8 cellular contexts compared by ENCODE assay signal in the genomic region with DNA sequence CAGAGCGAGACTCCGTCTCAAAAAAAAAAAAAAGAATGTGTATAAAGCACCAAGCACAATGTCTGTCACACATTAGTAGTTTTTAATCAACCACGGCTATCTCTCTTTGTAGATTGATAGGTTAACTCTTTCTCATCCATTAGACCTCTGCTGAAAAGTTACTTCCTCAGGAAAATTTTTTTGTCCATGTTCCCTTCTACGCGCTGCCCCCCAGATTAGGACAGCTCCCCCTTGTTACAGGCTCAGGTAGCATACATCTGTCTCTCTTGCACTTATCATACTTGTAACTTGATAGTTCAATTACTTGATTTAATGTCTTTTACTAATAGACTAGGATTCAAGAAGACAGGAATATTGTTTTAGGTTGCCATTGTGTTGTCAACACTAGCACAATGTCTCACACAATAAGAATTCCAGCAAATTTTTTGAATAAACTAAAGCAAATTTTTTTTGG. TPM values are rescaled to one million over a fixed set of nuclear protein-coding genes. Genes with fewer than 3 reads are reported as not detected.
DNase-seq lines count a peak whose midpoint lies in the region; ATAC-seq and TF ChIP-seq lines count a peak whose summit lies in the region.

No MANE protein-coding gene starts in this region.

- no peak overlapping the region for H2BK120ac ChIP-seq in mesendoderm (ENCODE audit: low read depth, low read length)

- no peak overlapping the region for H3K4ac ChIP-seq in mesendoderm (ENCODE audit: low read depth, low read length)

- H3K36me3 ChIP-seq in HUES48 (ENCODE audit: control insufficient read depth, insufficient read depth, low read length) (peaks cover 28% of the 10 kb centered on the region), adipocyte (ENCODE audit: control insufficient read depth, insufficient read depth, low read length, severe bottlenecking) (peaks cover 19% of the 10 kb centered on the region), mesendoderm (ENCODE audit: control insufficient read depth, insufficient read depth, low read length) (peaks cover 3% of the 10 kb centered on the region), upper lobe of right lung (peaks cover 8% of the 10 kb centered on the region), aorta (ENCODE audit: control insufficient read depth in 1 of 2, insufficient read depth in 2 of 2, low read length in 1 of 2) (peaks cover 0 to 2% of the 10 kb centered on the region in 2 donors)

- no peaks in the 10 kb centered on the region for H3K9me3 ChIP-seq in HUES48 (ENCODE audit: control insufficient read depth, insufficient read depth, low read length)
- H3K9me3 ChIP-seq in adipocyte (ENCODE audit: control insufficient read depth, low read length) = no peaks in the 10 kb centered on the region
- no peaks in the 10 kb centered on the region for H3K9me3 ChIP-seq in upper lobe of right lung
- H3K9me3 ChIP-seq in aorta (ENCODE audit: control insufficient read depth, low read length) = no peaks in the 10 kb centered on the region

- no peak for ATAC-seq in upper lobe of right lung
- ATAC-seq in aorta (ENCODE audit: low FRiP score) = no peak

- peak overlapping the region; percentile 92 for H3K4me3 ChIP-seq in HUES48 (ENCODE audit: low read depth, low read length)
- peak overlapping the region; percentile 89 for H3K4me3 ChIP-seq in adipocyte (ENCODE audit: low read length)
- H3K4me3 ChIP-seq in mesendoderm (ENCODE audit: low read length) = no peak overlapping the region
- no peak overlapping the region for H3K4me3 ChIP-seq in upper lobe of right lung
- H3K4me3 ChIP-seq in aorta (ENCODE audit: low read length in 2 of 2) = no peak overlapping the region

- H3K9ac ChIP-seq in HUES48 (ENCODE audit: low read depth, low read length) (no peak overlapping the region), adipocyte (ENCODE audit: low read length) (peak overlapping the region; percentile 93), mesendoderm (ENCODE audit: low read length) (peak overlapping the region; percentile 21)

- WGBS in mesendoderm (ENCODE audit: extremely low coverage, insufficient coverage, low lambda C conversion rate) = no CpG with 5 or more reads among the region's 5 CpGs
- WGBS in aorta, 2 donors = 59 to 61% methylated on average over 3 to 5 of the region's 5 CpGs

- H4K8ac ChIP-seq in mesendoderm (ENCODE audit: low read depth, low read length) = no peak overlapping the region

- H2BK15ac ChIP-seq in mesendoderm (replicated peaks; ENCODE audit: low read depth) = no peak overlapping the region

- H3K79me1 ChIP-seq in mesendoderm (ENCODE audit: low read length) = peaks cover 22% of the 10 kb centered on the region

- TF ChIP-seq CTCF in C4-2B (conservative IDR thresholded peaks at IDR 0.05) (no peak), upper lobe of right lung (IDR thresholded peaks at IDR 0.05) (no peak)

- intact Hi-C loops in upper lobe of right lung (cut with DNase I) (no loop called here), aorta (cut with DNase I) (loop anchor here (5.0 to 10.0 kb wide), 3 partner anchors 280 to 880 kb away; a partner anchor contains a TSS)

- DNase-seq in adipocyte (ENCODE audit: low read depth) (no peak), mesendoderm (no peak), NCI-H510A (lab: John Stamatoyannopoulos, UW) (no peak), upper lobe of right lung (no peak), aorta (no peak), dedifferentiated amniotic fluid mesenchymal stem cell (ENCODE audit: extremely low spot score) (no peak)

- no peak overlapping the region for H3K56ac ChIP-seq in mesendoderm (ENCODE audit: low read length)

- H3K4me2 ChIP-seq in mesendoderm (ENCODE audit: low read length) = peak overlapping the region; percentile 31

- H3K4me1 ChIP-seq in HUES48 (ENCODE audit: control insufficient read depth, insufficient read depth, low read length) (peaks cover 3% of the 10 kb centered on the region; the same call in 1 of the 2 replicates), adipocyte (ENCODE audit: control insufficient read depth, insufficient read depth, low read length) (peaks cover 42% of the 10 kb centered on the region), mesendoderm (ENCODE audit: control insufficient read depth, low read depth, low read length) (no peaks in the 10 kb centered on the region), upper lobe of right lung (peaks cover 7% of the 10 kb centered on the region), aorta (ENCODE audit: control insufficient read depth in 1 of 2, insufficient read depth in 2 of 2, low read length in 2 of 2) (peaks cover 0 to 4% of the 10 kb centered on the region in 2 donors)

- H2AK5ac ChIP-seq in mesendoderm (ENCODE audit: low read length) = no peak overlapping the region

- peak overlapping the region; percentile 85; the same call in 1 of the 2 replicates for H3K27ac ChIP-seq in C4-2B
- H3K27ac ChIP-seq in HUES48 (ENCODE audit: low read depth, low read length) = no peak overlapping the region
- H3K27ac ChIP-seq in mesendoderm (ENCODE audit: low read depth, low read length) = no peak overlapping the region
- no peak overlapping the region for H3K27ac ChIP-seq in upper lobe of right lung
- no peak overlapping the region for H3K27ac ChIP-seq in aorta (ENCODE audit: low read depth in 1 of 2, low read length in 2 of 2)

- H3K18ac ChIP-seq in mesendoderm (ENCODE audit: low read length) = no peak overlapping the region

- H3K23ac ChIP-seq in mesendoderm (ENCODE audit: low read length) = no peak overlapping the region

- H3K27me3 ChIP-seq in HUES48 (ENCODE audit: control insufficient read depth, insufficient read depth, low read length) = no peaks in the 10 kb centered on the region
- H3K27me3 ChIP-seq in adipocyte (replicated peaks; ENCODE audit: control insufficient read depth, insufficient read depth, low read length) = no peaks in the 10 kb centered on the region
- no peaks in the 10 kb centered on the region for H3K27me3 ChIP-seq in mesendoderm (ENCODE audit: insufficient read depth, low read length, poor library complexity)
- no peaks in the 10 kb centered on the region for H3K27me3 ChIP-seq in upper lobe of right lung
- H3K27me3 ChIP-seq in aorta (ENCODE audit: control insufficient read depth in 1 of 2, insufficient read depth in 2 of 2, low read length in 1 of 2) = no peaks in the 10 kb centered on the region

- H4K5ac ChIP-seq in mesendoderm (ENCODE audit: low read length) = no peak overlapping the region

- H2BK5ac ChIP-seq in mesendoderm (ENCODE audit: low read length) = no peak overlapping the region

- peaks cover 30% of the 10 kb centered on the region for H3K79me2 ChIP-seq in mesendoderm (ENCODE audit: control insufficient read depth, insufficient read depth, low read length)

RNA-seq across cellular contexts. Expression of a gene that starts 1.5 kb away (rescaled TPM):
- polyA plus RNA-seq in mesendoderm (2013, experiment 1 of 2) = 60.5 TPM
- 60.8 TPM for polyA plus RNA-seq in mesendoderm (2013, experiment 2 of 2)
- total RNA-seq in upper lobe of right lung = 3.5 TPM
- total RNA-seq in aorta = 1 to 10 TPM; 5.4 to 6.4 TPM
- polyA plus RNA-seq in aorta = 1 to 10 TPM; 3.9 to 4.6 TPM

RNA-seq across cellular contexts. Expression of a gene that starts 52.0 kb away (rescaled TPM):
- 2.4 TPM for polyA plus RNA-seq in mesendoderm (2013, experiment 1 of 2)
- polyA plus RNA-seq in mesendoderm (2013, experiment 2 of 2) = 2.4 TPM
- total RNA-seq in upper lobe of right lung (65.4 TPM), aorta (10 to 100 TPM; 31.5 to 53.7 TPM)
- polyA plus RNA-seq in aorta = 10 to 100 TPM in 1 of 2 donors, 1 to 10 TPM in 1; 1.6 to 11.6 TPM

Comparison
In these comparisons a context has a peak if more than half of its experiments do, and no peak if none do; other contexts are left out.
1. H3K4me3 ChIP-seq: peak in HUES48 (single experiment) and adipocyte (single experiment); none in mesendoderm (single experiment), upper lobe of right lung (single experiment) and aorta (0 of 2).